Comparison of ENCODE assay signal across 3 cellular contexts in genomic region chr3:12121466-12121865, GRCh38.
"Had no signal": no experiment of that assay in that cellular context is flagged by ENCODE, and none has a peak within 500 bp of the region (broad histone marks: within the 10 kb centered on the region; RNA-seq: fewer than 3 reads in every experiment).

No MANE protein-coding gene starts in this region.

- H3K4me3 ChIP-seq: GM12878 had no signal

- DNase-seq: GDM1, GF-D8 had no signal

- ATAC-seq: GM12878 had no signal
